Comparison of ENCODE assay signal across 1 cellular context in the genomic region with DNA sequence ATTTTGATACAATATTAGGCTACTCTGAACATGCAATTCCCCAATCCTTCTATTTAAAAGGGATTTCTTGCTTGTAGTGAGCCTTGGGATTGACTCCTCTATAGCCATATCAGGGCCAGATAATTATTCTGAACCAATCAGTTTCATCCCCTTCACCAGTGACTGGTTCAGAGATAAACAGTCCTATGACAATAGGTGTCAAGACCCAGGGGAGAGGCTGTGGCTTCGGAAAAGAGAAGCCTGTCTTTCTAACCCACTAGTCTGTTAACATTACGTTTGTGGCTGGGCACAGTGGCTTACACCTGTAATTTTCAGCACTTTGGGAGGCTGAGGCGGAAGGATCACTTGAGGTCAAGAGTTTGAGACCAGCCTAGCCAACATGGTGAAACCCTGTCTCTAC.
TF ChIP-seq lines count a peak whose summit lies in the region.

No MANE protein-coding gene starts in this region.

TF ChIP-seq in GM12878, 131 proteins besides CTCF, POLR2A, EP300 and RAD21:
- TF ChIP-seq MEF2B (IDR thresholded peaks at IDR 0.05; ENCODE audit: partially characterized antibody, poor library complexity, severe bottlenecking), result peak; percentile 32
- TF ChIP-seq SPI1 (IDR thresholded peaks at IDR 0.05; ENCODE audit: borderline replicate concordance, insufficient read depth, low read depth, low read length), result no peak
